23 cellular contexts compared by ENCODE assay signal in genomic region chrX:15906544-15906943, GRCh38.
"Had no signal": no experiment of that assay in that cellular context is flagged by ENCODE, and none has a peak within 500 bp of the region (broad histone marks: within the 10 kb centered on the region; RNA-seq: fewer than 3 reads in every experiment).

No MANE protein-coding gene starts in this region.

- ATAC-seq: activated CD4-positive, alpha-beta T cell treated with anti-CD3 and anti-CD28 coated beads for 36 hours; activated T-cell treated with anti-CD3 and anti-CD28 coated beads, Interleukin-2, amount 50 U/mL, for 4 hours; effector memory CD8-positive, alpha-beta T cell; esophagus mucosa; mucosa of descending colon; sciatic nerve had no signal

- H3K27me3 ChIP-seq: cardiac muscle cell, vagina had no signal

- H3K4me1 ChIP-seq: vagina had no signal

- DNase-seq: activated B cell treated with CpG ODN at 0.5 μM for 24 hours; activated CD4-positive, alpha-beta T cell treated with anti-CD3 and anti-CD28 coated beads for 36 hours; activated CD4-positive, alpha-beta T cell treated with anti-CD3 and anti-CD28 coated beads, Interleukin-2, amount 50 U/mL, for 4 hours; activated CD8-positive, alpha-beta memory T cell treated with anti-CD3 and anti-CD28 coated beads for 24 hours; activated CD8-positive, alpha-beta memory T cell treated with anti-CD3 and anti-CD28 coated beads, Interleukin-2, amount 50 U/mL, for 4 hours; activated naive CD4-positive, alpha-beta T cell treated with anti-CD3 and anti-CD28 coated beads for 36 hours; activated naive CD8-positive, alpha-beta T cell treated with anti-CD3 and anti-CD28 coated beads, Interleukin-2, amount 10 ng/mL, durations not matched to agents 7 days and 5 days; activated T-cell treated with anti-CD3 and anti-CD28 coated beads, Interleukin-2, amount 50 U/mL, for 4 hours; amniotic stem cell; effector memory CD8-positive, alpha-beta T cell; hypothalamus; mucosa of descending colon; nephron progenitor cell; nucleus accumbens; stimulated activated CD4-positive, alpha-beta T cell treated with anti-CD3 and anti-CD28 coated beads, Interleukin-2, amount 100 ng/mL, for 48 hours; stimulated activated CD8-positive, alpha-beta memory T cell treated with anti-CD3 and anti-CD28 coated beads, Interleukin-4, amount 100 ng/mL, for 48 hours; stimulated activated naive CD4-positive, alpha-beta T cell treated with Interleukin-2 at 50 U/mL for 16 hours; T1000 had no signal

- H3K36me3 ChIP-seq: cardiac muscle cell, thoracic aorta, vagina had no signal

- H3K27ac ChIP-seq: cardiac muscle cell, thoracic aorta, vagina had no signal

- H3K9me3 ChIP-seq: mucosa of descending colon, thoracic aorta, vagina had no signal

- H3K4me3 ChIP-seq: cardiac muscle cell, mucosa of descending colon, thoracic aorta, vagina had no signal
